ENCODE assay signal across 16 cellular contexts in the genomic region with DNA sequence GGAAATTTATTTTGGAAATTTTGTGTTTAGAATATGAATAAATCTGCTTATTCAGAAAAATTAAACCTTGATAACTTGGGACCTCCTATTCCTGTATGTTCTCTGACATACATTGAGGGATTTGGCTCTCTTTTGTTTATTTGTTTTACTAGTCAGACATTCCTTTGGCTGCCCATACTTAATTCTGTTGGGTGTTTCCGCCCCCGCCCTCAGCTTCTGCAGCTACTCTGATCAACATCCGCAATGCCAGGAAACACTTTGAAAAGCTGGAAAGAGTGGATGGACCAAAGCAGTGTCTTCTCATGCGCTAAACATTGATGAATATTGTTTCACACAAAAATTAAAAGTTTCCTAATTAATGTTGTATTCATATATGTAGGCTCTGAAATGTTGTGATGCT. TPM values are rescaled to one million over a fixed set of nuclear protein-coding genes. Genes with fewer than 3 reads are reported as not detected.
DNase-seq lines count a peak whose midpoint lies in the region; TF ChIP-seq lines count a peak whose summit lies in the region.
"Had no signal": no experiment of that assay in that cellular context is flagged by ENCODE, and none has a peak within 500 bp of the region (broad histone marks: within the 10 kb centered on the region; RNA-seq: fewer than 3 reads in every experiment).

No MANE protein-coding gene starts in this region.

- H3K9me3 ChIP-seq in adipocyte (ENCODE audit: control insufficient read depth, low read length): peaks cover 9% of the 10 kb centered on the region
- no peaks in the 10 kb centered on the region for H3K9me3 ChIP-seq in Karpas-422 (ENCODE audit: low read length)

- TF ChIP-seq CTCF in epithelial cell of esophagus (IDR thresholded peaks at IDR 0.05; ENCODE audit: insufficient read depth, low read depth, low read length, missing control alignments): no peak
- TF ChIP-seq CTCF in GM20000 (IDR thresholded peaks at IDR 0.05; ENCODE audit: extremely low read depth, missing control alignments): no peak

- H4K20me1 ChIP-seq in Karpas-422 (ENCODE audit: insufficient read depth, low read depth, low read length): no peaks in the 10 kb centered on the region

- H3K4me2 ChIP-seq in Karpas-422 (ENCODE audit: low read depth, low read length, poor library complexity, severe bottlenecking): no peak overlapping the region

- no peaks in the 10 kb centered on the region for H3K27me3 ChIP-seq in adipocyte (replicated peaks; ENCODE audit: control insufficient read depth, insufficient read depth, low read length)
- H3K27me3 ChIP-seq in Karpas-422 (ENCODE audit: low read length): no peaks in the 10 kb centered on the region

- H3K4me1 ChIP-seq in adipocyte (ENCODE audit: control insufficient read depth, insufficient read depth, low read length) (no peaks in the 10 kb centered on the region), Karpas-422 (ENCODE audit: low read length) (no peaks in the 10 kb centered on the region)

- H3K79me2 ChIP-seq in Karpas-422 (ENCODE audit: low read length): no peaks in the 10 kb centered on the region

- H3K27ac ChIP-seq in Karpas-422 (ENCODE audit: low read length): no peak overlapping the region

- H3K4me3 ChIP-seq in adipocyte (ENCODE audit: low read length) (no peak overlapping the region), epithelial cell of esophagus (ENCODE audit: low read length) (no peak overlapping the region), Karpas-422 (ENCODE audit: low read length) (no peak overlapping the region)

- no peak overlapping the region for H3K9ac ChIP-seq in adipocyte (ENCODE audit: low read length)
- no peak overlapping the region for H3K9ac ChIP-seq in Karpas-422 (ENCODE audit: low read length)

- H3K9me2 ChIP-seq in Karpas-422 (replicated peaks; ENCODE audit: insufficient read depth, low read length): no peaks in the 10 kb centered on the region

- H3K36me3 ChIP-seq in adipocyte (ENCODE audit: control insufficient read depth, insufficient read depth, low read length, severe bottlenecking) (peaks cover 33% of the 10 kb centered on the region), Karpas-422 (ENCODE audit: insufficient read depth, low read length) (0 out of 2 replicates have a peak, but pooled peaks cover 10% of the 10 kb centered on the region)

- H2AFZ ChIP-seq in Karpas-422 (ENCODE audit: low read length): no peak overlapping the region

- peak; percentile 31 for DNase-seq in EL
- DNase-seq in adipocyte (ENCODE audit: low read depth): peak; percentile 14
- peak; percentile 15 for DNase-seq in epithelial cell of esophagus (ENCODE audit: low read depth)
- peak; percentile 79 for DNase-seq in iris pigment epithelial cell (ENCODE audit: low read depth)
- DNase-seq in D341Med (ENCODE audit: low spot score): no peak
- DNase-seq in COLO829 (ENCODE audit: low spot score): no peak
- no peak for DNase-seq in Karpas-422
- DNase-seq in GM20000 (ENCODE audit: low spot score): no peak
- DNase-seq: C1 segment of cervical spinal cord, GDM1, H9, KG1, MM.1S, NCI-H2029, NCI-H2171 treated with DMSO at 0.1 percent for 48 hours, SHP77 treated with DMSO at 0.1 percent for 48 hours had no signal

RNA-seq across cellular contexts. Expression of a gene that starts 40.5 kb away (rescaled TPM):
- 10.4 and 12.0 TPM in 2 replicates for total RNA-seq in Karpas-422 (2014; rRNA removed; shearing (Covaris generic); ENCODE audit: low replicate concordance)

Comparison
In these comparisons a context has a peak if more than half of its experiments do, and no peak if none do; other contexts are left out.
1. DNase-seq: peak in EL (single experiment), adipocyte (single experiment), epithelial cell of esophagus (single experiment) and iris pigment epithelial cell (single experiment); none in D341Med (single experiment), COLO829 (single experiment), Karpas-422 (single experiment) and GM20000 (single experiment).